ENCODE assay signal across 9 cellular contexts in genomic region chr22:41525450-41526225, GRCh38. TPM values are rescaled to one million over a fixed set of nuclear protein-coding genes. Genes with fewer than 3 reads are reported as not detected.
A peak's percentile ranks its signal among the peaks of the same experiment; 100 is the strongest.
DNase-seq lines count a peak whose midpoint lies in the region; ATAC-seq, FAIRE-seq and TF ChIP-seq lines count a peak whose summit lies in the region.
"Had no signal": no experiment of that assay in that cellular context is flagged by ENCODE, and none has a peak within 500 bp of the region (broad histone marks: within the 10 kb centered on the region; RNA-seq: fewer than 3 reads in every experiment).

No MANE protein-coding gene starts in this region.

- H3K9ac ChIP-seq in GM12878 (ENCODE audit: control insufficient read depth, insufficient read depth, low read length): no peak overlapping the region

- in situ Hi-C loops in GM12878 (cut with MboI): no loop called here

- no peak for TF ChIP-seq RAD21 in GM12878 (IDR thresholded peaks at IDR 0.05; ENCODE audit: insufficient read depth, low read depth, low read length)

- no peak for FAIRE-seq in GM12878 (lab: Jason Lieb, UNC)
- FAIRE-seq: kidney had no signal

- H3K27ac Mint-ChIP-seq in progenitor cell of endocrine pancreas: no peak overlapping the region

- 73 to 89% (median 78%) methylated on average over 6 to 13 of the region's 13 CpGs for WGBS in heart left ventricle, 4 donors
- WGBS in GM12878 (ENCODE audit: insufficient coverage, insufficient replicate concordance, low lambda C conversion rate, missing lambda C conversion rate): 85% methylated on average over 13 of the region's 13 CpGs

- CTCF ChIA-PET in GM12878 (lab: Yijun Ruan, JAX): interaction anchor here (0.6 to 7.3 kb wide), 5 partner anchors 12 to 998 kb away, joined by 3 to 105 read pairs (median 4); partner anchors contain the start of genes ACO2 and PHF5A

- H3K9me3 ChIP-seq in heart left ventricle (no peaks in the 10 kb centered on the region), GM12878 (replicated peaks; ENCODE audit: control insufficient read depth, insufficient read depth, low read length) (no peaks in the 10 kb centered on the region), muscle layer of duodenum (ENCODE audit: control insufficient read depth in 1 of 2, low read length in 2 of 2) (no peaks in the 10 kb centered on the region)

- H3K79me2 ChIP-seq in GM12878 (ENCODE audit: control insufficient read depth, insufficient read depth, low read length): no peaks in the 10 kb centered on the region

- TF ChIP-seq CTCF in heart left ventricle (IDR thresholded peaks at IDR 0.05): no peak
- no peak for TF ChIP-seq CTCF in GM12878 (IDR thresholded peaks at IDR 0.05 in 2 of 3, conservative IDR thresholded peaks at IDR 0.05 in 1 of 3; ENCODE audit: control insufficient read depth in 2 of 3, extremely low read depth in 1 of 3, insufficient read depth in 1 of 3, low read depth in 3 of 3, low read length in 3 of 3)
- TF ChIP-seq CTCF in progenitor cell of endocrine pancreas (IDR thresholded peaks at IDR 0.05; ENCODE audit: unreplicated experiment): no peak

- no peak overlapping the region for H3K4me3 Mint-ChIP-seq in progenitor cell of endocrine pancreas (ENCODE audit: low read depth)

- H2AFZ ChIP-seq in GM12878 (ENCODE audit: control insufficient read depth, low read depth, low read length): no peak overlapping the region

- no peaks in the 10 kb centered on the region for H4K20me1 ChIP-seq in GM12878 (ENCODE audit: control insufficient read depth, insufficient read depth)

- H3K27me3 ChIP-seq in heart left ventricle (no peaks in the 10 kb centered on the region), GM12878 (replicated peaks in 1 of 2; ENCODE audit: control insufficient read depth in 2 of 2, insufficient read depth in 2 of 2, low read length in 1 of 2) (no peaks in the 10 kb centered on the region), muscle layer of duodenum (ENCODE audit: low read depth, low read length) (no peaks in the 10 kb centered on the region)

- no peak overlapping the region for H3K4me2 ChIP-seq in GM12878 (ENCODE audit: control insufficient read depth, insufficient read depth)

- H3K4me3 ChIP-seq in heart left ventricle (no peak overlapping the region), GM12878 (no peak overlapping the region), muscle layer of duodenum (ENCODE audit: low read depth in 1 of 2, low read length in 2 of 2) (no peak overlapping the region)

- intact Hi-C loops in heart left ventricle (cut with DNase I) (loop anchor here in 3 of 10 donors (2.0 to 10.0 kb wide), 2 partner anchors 123 to 501 kb away; no protein-coding TSS in a partner anchor), left ventricle myocardium superior (cut with micrococcal nuclease) (loop anchor here (5.0 kb wide), 1 partner anchor 123 kb away; no protein-coding TSS in a partner anchor), GM12878 (cut with micrococcal nuclease; ENCODE audit: unreplicated experiment) (no loop called here)

- H3K36me3 Mint-ChIP-seq in progenitor cell of endocrine pancreas (ENCODE audit: insufficient read depth): peaks cover 7% of the 10 kb centered on the region

- BruUV-seq in GM12878 (replicated peaks; lab: Mats Ljungman, UMichigan): no TSS peak

- ATAC-seq in heart left ventricle (no peak), left ventricle myocardium superior (no peak), GM12878 (no peak)

- TF ChIP-seq POLR2A in heart left ventricle (IDR thresholded peaks at IDR 0.05) (no peak), GM12878 (IDR thresholded peaks at IDR 0.05; ENCODE audit: low read depth, low read length) (peak; percentile 52; the same call in 1 of the 2 replicates)

- H3K27me3 Mint-ChIP-seq in progenitor cell of endocrine pancreas: no peaks in the 10 kb centered on the region

- peaks cover 3 to 96% (median 74%) of the 10 kb centered on the region in 9 donors for H3K36me3 ChIP-seq in heart left ventricle
- peaks cover 44 to 58% of the 10 kb centered on the region in 2 experiments; a peak in 3 of 4 replicates for H3K36me3 ChIP-seq in GM12878 (ENCODE audit: control insufficient read depth in 2 of 2, insufficient read depth in 2 of 2, low read length in 1 of 2)
- H3K36me3 ChIP-seq in muscle layer of duodenum (ENCODE audit: control insufficient read depth in 1 of 2, insufficient read depth in 2 of 2, low read length in 2 of 2): peaks cover 57 to 68% of the 10 kb centered on the region in 2 donors

- SMC1A ChIA-PET in GM12878 (lab: Charles Lee; ENCODE audit: uncharacterized antibody, unreplicated experiment): interaction anchor here (0.6 to 3.4 kb wide), 2 partner anchors 50 to 123 kb away, joined by 3 to 27 read pairs; no protein-coding TSS in a partner anchor

- no peak for TF ChIP-seq EP300 in GM12878 (IDR thresholded peaks at IDR 0.05; ENCODE audit: borderline replicate concordance in 1 of 2, control insufficient read depth in 1 of 2, low read depth in 2 of 2, low read length in 2 of 2)

- no peaks in the 10 kb centered on the region for H3K9me3 Mint-ChIP-seq in progenitor cell of endocrine pancreas (ENCODE audit: low read depth)

- H3K4me1 Mint-ChIP-seq in progenitor cell of endocrine pancreas (ENCODE audit: low read depth): no peaks in the 10 kb centered on the region

- POLR2A ChIA-PET in GM12878 (lab: Charles Lee): interaction anchor here (1.1 kb wide), 1 partner anchor 57 kb away, joined by 3 read pairs; the partner anchor contains the start of genes ACO2 and PHF5A

- DNase-seq in heart left ventricle (no peak), left ventricle myocardium superior (no peak), GM12878 (ENCODE audit: low read depth, low spot score) (no peak), DMS114 treated with DMSO at 0.1 percent for 48 hours (lab: John Stamatoyannopoulos, UW; ENCODE audit: unreplicated experiment) (no peak), AG20443 (ENCODE audit: low spot score) (no peak), 8988T (no peak), progenitor cell of endocrine pancreas (ENCODE audit: low spot score, unreplicated experiment) (no peak)

- H3K4me1 ChIP-seq in heart left ventricle (peaks cover 7 to 60% (median 42%) of the 10 kb centered on the region in 12 donors), GM12878 (ENCODE audit: control insufficient read depth, insufficient read depth, low read length) (no peaks in the 10 kb centered on the region), muscle layer of duodenum (ENCODE audit: control insufficient read depth in 1 of 2, insufficient read depth in 2 of 2, low read length in 2 of 2) (peaks cover 14 to 46% of the 10 kb centered on the region in 2 donors)

- RAD21 ChIA-PET in GM12878 (lab: Charles Lee; ENCODE audit: unreplicated experiment): interaction anchor here (2.4 to 3.4 kb wide), 2 partner anchors 122 to 123 kb away, joined by 15 to 46 read pairs; no protein-coding TSS in a partner anchor

- H3K27ac ChIP-seq in heart left ventricle: peak overlapping the region; percentile 29 to 93 (median 88)
- H3K27ac ChIP-seq in GM12878 (ENCODE audit: control insufficient read depth, insufficient read depth): no peak overlapping the region
- peak overlapping the region; percentile 8 for H3K27ac ChIP-seq in muscle layer of duodenum (ENCODE audit: low read length)

RNA-seq across cellular contexts. Expression of gene POLR3H, which starts 18.6 kb away (rescaled TPM):
- total RNA-seq in heart left ventricle: 10 to 100 TPM; 12.2 to 27.4 (median 18.3) TPM
- polyA plus RNA-seq in heart left ventricle: 10 to 100 TPM; 20.2 to 31.2 TPM
- 17.9 TPM for total RNA-seq in left ventricle myocardium superior
- 25.4 and 28.9 TPM in 2 replicates for total RNA-seq in GM12878 (2013; cell fraction: nucleolus; rRNA removed)
- 10.0 and 12.2 TPM in 2 replicates for total RNA-seq in GM12878 (2014; rRNA removed)
- total RNA-seq in GM12878 (2014; rRNA removed; fragmentation: Illumina TruSeq; extraction: Trizol): 14.4 and 17.4 TPM in 2 replicates
- total RNA-seq in GM12878 (2021): 36.6 and 40.9 TPM in 2 replicates
- polyA plus RNA-seq in GM12878 (2011; ENCODE audit: low read depth): 5.4 TPM
- 15.7 and 29.8 TPM in 2 replicates for polyA plus RNA-seq in GM12878 (2011; rRNA removed)
- 41.0 and 42.2 TPM in 2 replicates for polyA plus RNA-seq in GM12878 (2011; cell fraction: cytosol; rRNA removed)
- polyA plus RNA-seq in GM12878 (2011; cell fraction: nucleus; rRNA removed): 23.0 and 31.0 TPM in 2 replicates
- polyA plus RNA-seq in GM12878 (2012): 14.0 and 14.6 TPM in 2 replicates
- 12.3 and 26.2 TPM in 2 replicates for polyA plus RNA-seq in GM12878 (2014; fragmentation: Illumina TruSeq; extraction: Trizol)
- 1 to 10 TPM; 3.5 to 5.8 TPM for polyA plus RNA-seq in GM12878 (2014; fragmentation: Nextera tagmentation; extraction: Ambion mirVana)
- 23.1 and 26.0 TPM in 2 replicates for polyA plus RNA-seq in GM12878 (2014; rRNA removed)
- polyA plus RNA-seq in GM12878 (2016; fragmentation: Nextera tagmentation; extraction: Ambion mirVana): 10 to 100 TPM; 58.7 to 62.7 TPM
- polyA minus RNA-seq in GM12878 (2011; rRNA and poly(A)+ RNA removed): 23.0 and 37.8 TPM in 2 replicates
- polyA minus RNA-seq in GM12878 (2011; cell fraction: cytosol; rRNA and poly(A)+ RNA removed): 6.1 and 9.0 TPM in 2 replicates
- polyA minus RNA-seq in GM12878 (2011; cell fraction: nucleus; rRNA and poly(A)+ RNA removed): 12.0 and 23.2 TPM in 2 replicates
- total RNA-seq in progenitor cell of endocrine pancreas: 43.5 and 44.1 TPM in 2 replicates

RNA-seq across cellular contexts. Expression of gene CSDC2, which starts 35.2 kb away (rescaled TPM):
- 100 to 1,000 TPM in 8 of 9 donors, 10 to 100 TPM in 1; 94.1 to 564 (median 266) TPM for total RNA-seq in heart left ventricle
- polyA plus RNA-seq in heart left ventricle: 100 to 1,000 TPM; 300 to 463 TPM
- 223 TPM for total RNA-seq in left ventricle myocardium superior
- total RNA-seq in GM12878 (2013; cell fraction: nucleolus; rRNA removed): not detected in 2 replicates
- total RNA-seq in GM12878 (2014; rRNA removed): not detected in 2 replicates
- not detected in 2 replicates for total RNA-seq in GM12878 (2014; rRNA removed; fragmentation: Illumina TruSeq; extraction: Trizol)
- total RNA-seq in GM12878 (2021): 0.08 and 0.13 TPM in 2 replicates
- not detected for polyA plus RNA-seq in GM12878 (2011; ENCODE audit: low read depth)
- polyA plus RNA-seq in GM12878 (2011; rRNA removed): not detected in 2 replicates
- polyA plus RNA-seq in GM12878 (2011; cell fraction: cytosol; rRNA removed): not detected in 2 replicates
- polyA plus RNA-seq in GM12878 (2011; cell fraction: nucleus; rRNA removed): not detected in 2 replicates
- polyA plus RNA-seq in GM12878 (2012): not detected in 2 replicates
- polyA plus RNA-seq in GM12878 (2014; fragmentation: Illumina TruSeq; extraction: Trizol): not detected in 2 replicates
- not detected for polyA plus RNA-seq in GM12878 (2014; fragmentation: Nextera tagmentation; extraction: Ambion mirVana)
- not detected in 2 replicates for polyA plus RNA-seq in GM12878 (2014; rRNA removed)
- polyA plus RNA-seq in GM12878 (2016; fragmentation: Nextera tagmentation; extraction: Ambion mirVana): not detected
- polyA minus RNA-seq in GM12878 (2011; rRNA and poly(A)+ RNA removed): not detected in 2 replicates
- polyA minus RNA-seq in GM12878 (2011; cell fraction: cytosol; rRNA and poly(A)+ RNA removed): not detected in 2 replicates
- not detected in 2 replicates for polyA minus RNA-seq in GM12878 (2011; cell fraction: nucleus; rRNA and poly(A)+ RNA removed)
- 1.7 TPM in 2 replicates for total RNA-seq in progenitor cell of endocrine pancreas

RNA-seq across cellular contexts. Expression of gene ACO2, which starts 56.7 kb away (rescaled TPM):
- total RNA-seq in heart left ventricle (1,000 to 10,000 TPM in 2 of 9 donors, 100 to 1,000 TPM in 7; 503 to 1,146 (median 862) TPM), left ventricle myocardium superior (887 TPM), GM12878 (2014; rRNA removed) (115 and 132 TPM in 2 replicates), GM12878 (2014; rRNA removed; fragmentation: Illumina TruSeq; extraction: Trizol) (63.2 and 69.0 TPM in 2 replicates), GM12878 (2021) (127 and 133 TPM in 2 replicates), progenitor cell of endocrine pancreas (67.4 and 69.7 TPM in 2 replicates)
- polyA plus RNA-seq in heart left ventricle (100 to 1,000 TPM; 375 to 431 TPM), GM12878 (2011; rRNA removed) (16.1 and 22.4 TPM in 2 replicates), GM12878 (2014; fragmentation: Illumina TruSeq; extraction: Trizol) (41.6 and 102 TPM in 2 replicates), GM12878 (2014; fragmentation: Nextera tagmentation; extraction: Ambion mirVana) (10 to 100 TPM; 21.4 to 22.3 TPM), GM12878 (2014; rRNA removed) (74.8 and 83.8 TPM in 2 replicates), GM12878 (2016; fragmentation: Nextera tagmentation; extraction: Ambion mirVana) (100 to 1,000 TPM; 211 to 214 TPM)
- total RNA-seq in GM12878 (2013; cell fraction: nucleolus; rRNA removed): 78.7 and 86.2 TPM in 2 replicates
- polyA plus RNA-seq in GM12878 (2011; ENCODE audit: low read depth): 48.7 TPM
- 60.6 and 64.3 TPM in 2 replicates for polyA plus RNA-seq in GM12878 (2011; cell fraction: cytosol; rRNA removed)
- 355 and 367 TPM in 2 replicates for polyA plus RNA-seq in GM12878 (2011; cell fraction: nucleus; rRNA removed)
- polyA plus RNA-seq in GM12878 (2012): 71.7 and 92.0 TPM in 2 replicates
- polyA minus RNA-seq in GM12878 (2011; rRNA and poly(A)+ RNA removed): 23.3 and 35.4 TPM in 2 replicates
- 26.1 and 33.6 TPM in 2 replicates for polyA minus RNA-seq in GM12878 (2011; cell fraction: cytosol; rRNA and poly(A)+ RNA removed)
- 42.7 and 65.6 TPM in 2 replicates for polyA minus RNA-seq in GM12878 (2011; cell fraction: nucleus; rRNA and poly(A)+ RNA removed)

RNA-seq across cellular contexts. Expression of gene PHF5A, which starts 57.1 kb away (rescaled TPM):
- 10 to 100 TPM; 13.4 to 29.3 (median 20.0) TPM for total RNA-seq in heart left ventricle
- polyA plus RNA-seq in heart left ventricle: 10 to 100 TPM; 40.3 to 49.9 TPM
- total RNA-seq in left ventricle myocardium superior: 20.2 TPM
- 6.6 and 7.7 TPM in 2 replicates for total RNA-seq in GM12878 (2013; cell fraction: nucleolus; rRNA removed)
- total RNA-seq in GM12878 (2014; rRNA removed): 81.4 and 99.9 TPM in 2 replicates
- 85.5 and 86.8 TPM in 2 replicates for total RNA-seq in GM12878 (2014; rRNA removed; fragmentation: Illumina TruSeq; extraction: Trizol)
- 64.2 and 64.8 TPM in 2 replicates for total RNA-seq in GM12878 (2021)
- 38.8 TPM for polyA plus RNA-seq in GM12878 (2011; ENCODE audit: low read depth)
- polyA plus RNA-seq in GM12878 (2011; rRNA removed): 96.7 and 99.4 TPM in 2 replicates
- polyA plus RNA-seq in GM12878 (2011; cell fraction: cytosol; rRNA removed): 63.8 and 68.0 TPM in 2 replicates
- 36.7 and 44.3 TPM in 2 replicates for polyA plus RNA-seq in GM12878 (2011; cell fraction: nucleus; rRNA removed)
- polyA plus RNA-seq in GM12878 (2012): 30.5 and 37.3 TPM in 2 replicates
- polyA plus RNA-seq in GM12878 (2014; fragmentation: Illumina TruSeq; extraction: Trizol): 91.7 and 101 TPM in 2 replicates
- 10 to 100 TPM; 40.5 to 77.0 TPM for polyA plus RNA-seq in GM12878 (2014; fragmentation: Nextera tagmentation; extraction: Ambion mirVana)
- 97.6 and 115 TPM in 2 replicates for polyA plus RNA-seq in GM12878 (2014; rRNA removed)
- 10 to 100 TPM; 51.5 to 52.4 TPM for polyA plus RNA-seq in GM12878 (2016; fragmentation: Nextera tagmentation; extraction: Ambion mirVana)
- 34.6 and 35.7 TPM in 2 replicates for polyA minus RNA-seq in GM12878 (2011; rRNA and poly(A)+ RNA removed)
- polyA minus RNA-seq in GM12878 (2011; cell fraction: cytosol; rRNA and poly(A)+ RNA removed): 8.1 and 11.6 TPM in 2 replicates
- 5.0 and 11.9 TPM in 2 replicates for polyA minus RNA-seq in GM12878 (2011; cell fraction: nucleus; rRNA and poly(A)+ RNA removed)
- 44.3 and 52.9 TPM in 2 replicates for total RNA-seq in progenitor cell of endocrine pancreas

Comparison
In these comparisons a context has a peak if more than half of its experiments do, and no peak if none do; other contexts are left out.
1. RNA of gene CSDC2, which starts 35.2 kb away (total RNA-seq): 94.1 to 564 TPM in heart left ventricle and 223 TPM in left ventricle myocardium superior (single experiment); 1.7 TPM in progenitor cell of endocrine pancreas and 0.08 to 0.13 TPM in GM12878; every median in the first group is over 10 times any median in the second.